In genomic region chr1:94592566-94592920, GRCh38 we compare ENCODE assay signal across 31 cellular contexts. TPM values are rescaled to one million over a fixed set of nuclear protein-coding genes. Genes with fewer than 3 reads are reported as not detected.
A peak's percentile ranks its signal among the peaks of the same experiment; 100 is the strongest.
DNase-seq lines count a peak whose midpoint lies in the region; ATAC-seq and TF ChIP-seq lines count a peak whose summit lies in the region.
"Had no signal": no experiment of that assay in that cellular context is flagged by ENCODE, and none has a peak within 500 bp of the region (broad histone marks: within the 10 kb centered on the region; RNA-seq: fewer than 3 reads in every experiment).

No MANE protein-coding gene starts in this region.

- H3K27ac ChIP-seq in dorsolateral prefrontal cortex: peak overlapping the region in 47 of 59 donors; percentile 17 to 90 (median 69)
- H3K27ac ChIP-seq: A549, heart left ventricle, ovary, SK-N-MC, skin epidermis, tibial artery had no signal

- H3K27ac Mint-ChIP-seq in nephron: peak overlapping the region; percentile 41 to 66 (median 57)
- no peak overlapping the region for H3K27ac Mint-ChIP-seq in natural killer cell treated with Interleukin-12 subunit alpha and Interleukin-12 subunit beta and Interleukin-15 and Interleukin-18, amount 100 ng/mL, for 72 hours
- H3K27ac Mint-ChIP-seq in activated naive CD4-positive, alpha-beta T cell treated with anti-CD3 and anti-CD28 coated beads, Interleukin-2, amount 10 ng/mL, durations not matched to agents 7 days and 5 days: no peak overlapping the region
- H3K27ac Mint-ChIP-seq: activated CD8-positive, alpha-beta T cell treated with anti-CD3 and anti-CD28 coated beads for 36 hours; activated naive CD8-positive, alpha-beta T cell treated with anti-CD3 and anti-CD28 coated beads, Interleukin-2, amount 10 ng/mL, durations not matched to agents 7 days and 5 days; activated T-helper 2 cell treated with anti-CD3 and anti-CD28 coated beads, Interferon-gamma antibody, Interleukin-2, Interleukin-4, amounts not matched to agents 10 μg/mL and 5 μg/mL and 100 μg/mL, durations not matched to agents 14 hours and 24 hours and 36 hours; B cell; CD8-positive, alpha-beta memory T cell; effector memory CD8-positive, alpha-beta T cell; IgD-negative memory B cell; stimulated activated naive CD8-positive, alpha-beta T cell treated with anti-CD3 and anti-CD28 coated beads, Interleukin-15, Interleukin-2, amounts not matched to agents 100 ng/mL and 50 ng/mL, for 24 hours; T-helper 1 cell treated with Interleukin-12 subunit alpha and Interleukin-12 subunit beta and Interleukin-4 antibody, amounts not matched to agents 30 μg/mL and 1 μg/mL, for 36 hours had no signal

- intact Hi-C loops in dorsolateral prefrontal cortex (cut with DNase I): loop anchor here in 1 of 2 donors (5.0 kb wide), 1 partner anchor 50 kb away; the partner anchor contains the start of gene F3

- CTCF ChIA-PET in activated naive CD4-positive, alpha-beta T cell treated with anti-CD3 and anti-CD28 coated beads, Interleukin-2, amount 10 ng/mL, durations not matched to agents 7 days and 5 days (lab: Charles Lee): no interaction called here

- H3K9me3 Mint-ChIP-seq in nephron: no peaks in the 10 kb centered on the region
- H3K9me3 Mint-ChIP-seq in natural killer cell treated with Interleukin-12 subunit alpha and Interleukin-12 subunit beta and Interleukin-15 and Interleukin-18, amount 100 ng/mL, for 72 hours: no peaks in the 10 kb centered on the region
- H3K9me3 Mint-ChIP-seq in activated naive CD4-positive, alpha-beta T cell treated with anti-CD3 and anti-CD28 coated beads, Interleukin-2, amount 10 ng/mL, durations not matched to agents 7 days and 5 days: no peaks in the 10 kb centered on the region
- H3K9me3 Mint-ChIP-seq: activated CD8-positive, alpha-beta T cell treated with anti-CD3 and anti-CD28 coated beads for 36 hours; activated naive CD8-positive, alpha-beta T cell treated with anti-CD3 and anti-CD28 coated beads, Interleukin-2, amount 10 ng/mL, durations not matched to agents 7 days and 5 days; activated T-helper 2 cell treated with anti-CD3 and anti-CD28 coated beads, Interferon-gamma antibody, Interleukin-2, Interleukin-4, amounts not matched to agents 10 μg/mL and 5 μg/mL and 100 μg/mL, durations not matched to agents 14 hours and 24 hours and 36 hours; CD8-positive, alpha-beta memory T cell; effector memory CD8-positive, alpha-beta T cell; IgD-negative memory B cell; stimulated activated naive CD8-positive, alpha-beta T cell treated with anti-CD3 and anti-CD28 coated beads, Interleukin-15, Interleukin-2, amounts not matched to agents 100 ng/mL and 50 ng/mL, for 24 hours; T-helper 1 cell treated with Interleukin-12 subunit alpha and Interleukin-12 subunit beta and Interleukin-4 antibody, amounts not matched to agents 30 μg/mL and 1 μg/mL, for 36 hours had no signal

- TF ChIP-seq CTCF in dorsolateral prefrontal cortex (IDR thresholded peaks at IDR 0.05 in 54 of 56, conservative IDR thresholded peaks at IDR 0.05 in 2 of 56; ENCODE audit: low read depth in 1 of 56, partially characterized antibody in 56 of 56) (no peak), nephron (IDR thresholded peaks at IDR 0.05; ENCODE audit: unreplicated experiment in 3 of 3) (no peak)

- H3K4me3 Mint-ChIP-seq in nephron: no peak overlapping the region
- no peak overlapping the region for H3K4me3 Mint-ChIP-seq in natural killer cell treated with Interleukin-12 subunit alpha and Interleukin-12 subunit beta and Interleukin-15 and Interleukin-18, amount 100 ng/mL, for 72 hours
- no peak overlapping the region for H3K4me3 Mint-ChIP-seq in activated naive CD4-positive, alpha-beta T cell treated with anti-CD3 and anti-CD28 coated beads, Interleukin-2, amount 10 ng/mL, durations not matched to agents 7 days and 5 days
- H3K4me3 Mint-ChIP-seq: activated CD8-positive, alpha-beta T cell treated with anti-CD3 and anti-CD28 coated beads for 36 hours; activated naive CD8-positive, alpha-beta T cell treated with anti-CD3 and anti-CD28 coated beads, Interleukin-2, amount 10 ng/mL, durations not matched to agents 7 days and 5 days; B cell; CD8-positive, alpha-beta memory T cell; effector memory CD8-positive, alpha-beta T cell; IgD-negative memory B cell; stimulated activated naive CD8-positive, alpha-beta T cell treated with anti-CD3 and anti-CD28 coated beads, Interleukin-15, Interleukin-2, amounts not matched to agents 100 ng/mL and 50 ng/mL, for 24 hours; T-helper 1 cell treated with Interleukin-12 subunit alpha and Interleukin-12 subunit beta and Interleukin-4 antibody, amounts not matched to agents 30 μg/mL and 1 μg/mL, for 36 hours had no signal

- peak; percentile 84 for DNase-seq in Ammon's horn (ENCODE audit: low spot score)
- DNase-seq in NCI-H748 (lab: John Stamatoyannopoulos, UW; ENCODE audit: unreplicated experiment): peak; percentile 35
- no peak for DNase-seq in dorsolateral prefrontal cortex
- DNase-seq in natural killer cell treated with Interleukin-12 subunit alpha and Interleukin-12 subunit beta and Interleukin-15 and Interleukin-18, amount 100 ng/mL, for 72 hours (ENCODE audit: low spot score): no peak
- no peak for DNase-seq in activated naive CD4-positive, alpha-beta T cell treated with anti-CD3 and anti-CD28 coated beads, Interleukin-2, amount 10 ng/mL, durations not matched to agents 7 days and 5 days
- DNase-seq: activated CD4-positive, alpha-beta T cell treated with anti-CD3 and anti-CD28 coated beads for 1 hour; activated CD8-positive, alpha-beta T cell treated with anti-CD3 and anti-CD28 coated beads for 36 hours; activated naive CD8-positive, alpha-beta T cell treated with anti-CD3 and anti-CD28 coated beads, Interleukin-2, amount 10 ng/mL, durations not matched to agents 7 days and 5 days; CD8-positive, alpha-beta memory T cell; effector memory CD8-positive, alpha-beta T cell; foreskin fibroblast; heart left ventricle; mammary epithelial cell; NCI-H1048; NCI-H187 treated with DMSO at 0.1 percent for 48 hours; NCI-H345; NCI-H774; ovary; tibial artery had no signal

- peaks cover 10% of the 10 kb centered on the region for H3K27me3 Mint-ChIP-seq in nephron (ENCODE audit: low read depth)
- peaks cover 28 to 34% of the 10 kb centered on the region in 2 donors for H3K27me3 Mint-ChIP-seq in natural killer cell treated with Interleukin-12 subunit alpha and Interleukin-12 subunit beta and Interleukin-15 and Interleukin-18, amount 100 ng/mL, for 72 hours
- H3K27me3 Mint-ChIP-seq in activated naive CD4-positive, alpha-beta T cell treated with anti-CD3 and anti-CD28 coated beads, Interleukin-2, amount 10 ng/mL, durations not matched to agents 7 days and 5 days: peaks cover 21% of the 10 kb centered on the region
- H3K27me3 Mint-ChIP-seq: activated CD8-positive, alpha-beta T cell treated with anti-CD3 and anti-CD28 coated beads for 36 hours had no signal

- no peaks in the 10 kb centered on the region for H3K36me3 Mint-ChIP-seq in nephron (ENCODE audit: low read depth)
- H3K36me3 Mint-ChIP-seq in natural killer cell treated with Interleukin-12 subunit alpha and Interleukin-12 subunit beta and Interleukin-15 and Interleukin-18, amount 100 ng/mL, for 72 hours: no peaks in the 10 kb centered on the region
- no peaks in the 10 kb centered on the region for H3K36me3 Mint-ChIP-seq in activated naive CD4-positive, alpha-beta T cell treated with anti-CD3 and anti-CD28 coated beads, Interleukin-2, amount 10 ng/mL, durations not matched to agents 7 days and 5 days
- H3K36me3 Mint-ChIP-seq: activated naive CD8-positive, alpha-beta T cell treated with anti-CD3 and anti-CD28 coated beads, Interleukin-2, amount 10 ng/mL, durations not matched to agents 7 days and 5 days; CD8-positive, alpha-beta memory T cell; IgD-negative memory B cell had no signal

- peaks cover 35% of the 10 kb centered on the region for H3K4me1 Mint-ChIP-seq in nephron
- no peaks in the 10 kb centered on the region for H3K4me1 Mint-ChIP-seq in natural killer cell treated with Interleukin-12 subunit alpha and Interleukin-12 subunit beta and Interleukin-15 and Interleukin-18, amount 100 ng/mL, for 72 hours (ENCODE audit: low read depth in 2 of 2)
- no peaks in the 10 kb centered on the region for H3K4me1 Mint-ChIP-seq in activated naive CD4-positive, alpha-beta T cell treated with anti-CD3 and anti-CD28 coated beads, Interleukin-2, amount 10 ng/mL, durations not matched to agents 7 days and 5 days
- H3K4me1 Mint-ChIP-seq: activated naive CD8-positive, alpha-beta T cell treated with anti-CD3 and anti-CD28 coated beads, Interleukin-2, amount 10 ng/mL, durations not matched to agents 7 days and 5 days; B cell; CD8-positive, alpha-beta memory T cell; IgD-negative memory B cell had no signal

- H3K4me3 ChIP-seq in dorsolateral prefrontal cortex: peak overlapping the region in 2 of 59 donors; percentile 1 to 13
- H3K4me3 ChIP-seq: A549, heart left ventricle, ovary, SK-N-MC, skin epidermis, tibial artery had no signal

- ATAC-seq in natural killer cell treated with Interleukin-12 subunit alpha and Interleukin-12 subunit beta and Interleukin-15 and Interleukin-18, amount 100 ng/mL, for 72 hours: no peak
- ATAC-seq in HG03025 (IDR thresholded peaks at IDR 0.05; ENCODE audit: low FRiP score, unreplicated experiment) (no peak), GM18868 (IDR thresholded peaks at IDR 0.05; ENCODE audit: unreplicated experiment) (no peak)
- ATAC-seq: A549; activated CD8-positive, alpha-beta T cell treated with anti-CD3 and anti-CD28 coated beads for 36 hours; effector memory CD8-positive, alpha-beta T cell; esophagus mucosa; heart left ventricle had no signal

- H3K27me3 ChIP-seq in dorsolateral prefrontal cortex: peaks cover 0 to 3% (median 0%) of the 10 kb centered on the region in 45 donors
- H3K27me3 ChIP-seq: heart left ventricle, ovary, tibial artery had no signal

RNA-seq across cellular contexts. Expression of gene F3, which starts 51.0 kb away (rescaled TPM):
- total RNA-seq in dorsolateral prefrontal cortex: 100 to 1,000 TPM in 30 of 120 experiments, 10 to 100 TPM in 90; 22.0 to 366 (median 64.5) TPM
- total RNA-seq in natural killer cell treated with Interleukin-12 subunit alpha and Interleukin-12 subunit beta and Interleukin-15 and Interleukin-18, amount 100 ng/mL, for 72 hours: not detected
- total RNA-seq: activated CD8-positive, alpha-beta T cell treated with anti-CD3 and anti-CD28 coated beads for 36 hours had no signal

Comparison
In these comparisons a context has a peak if more than half of its experiments do, and no peak if none do; other contexts are left out.
1. DNase-seq: peak in Ammon's horn (single experiment) and NCI-H748 (single experiment); none in dorsolateral prefrontal cortex (0 of 10), natural killer cell treated with Interleukin-12 subunit alpha and Interleukin-12 subunit beta and Interleukin-15 and Interleukin-18, amount 100 ng/mL, for 72 hours (single experiment) and activated naive CD4-positive, alpha-beta T cell treated with anti-CD3 and anti-CD28 coated beads, Interleukin-2, amount 10 ng/mL, durations not matched to agents 7 days and 5 days (single experiment).
2. H3K27ac Mint-ChIP-seq: peak in nephron (3 of 3); none in natural killer cell treated with Interleukin-12 subunit alpha and Interleukin-12 subunit beta and Interleukin-15 and Interleukin-18, amount 100 ng/mL, for 72 hours (0 of 2) and activated naive CD4-positive, alpha-beta T cell treated with anti-CD3 and anti-CD28 coated beads, Interleukin-2, amount 10 ng/mL, durations not matched to agents 7 days and 5 days (single experiment).
3. RNA of gene F3, which starts 51.0 kb away (total RNA-seq): 22.0 to 366 TPM in dorsolateral prefrontal cortex; not detected in natural killer cell treated with Interleukin-12 subunit alpha and Interleukin-12 subunit beta and Interleukin-15 and Interleukin-18, amount 100 ng/mL, for 72 hours; every median in the first group is over 10 times any median in the second.